ENCODE assay signal across 11 cellular contexts in the genomic region with DNA sequence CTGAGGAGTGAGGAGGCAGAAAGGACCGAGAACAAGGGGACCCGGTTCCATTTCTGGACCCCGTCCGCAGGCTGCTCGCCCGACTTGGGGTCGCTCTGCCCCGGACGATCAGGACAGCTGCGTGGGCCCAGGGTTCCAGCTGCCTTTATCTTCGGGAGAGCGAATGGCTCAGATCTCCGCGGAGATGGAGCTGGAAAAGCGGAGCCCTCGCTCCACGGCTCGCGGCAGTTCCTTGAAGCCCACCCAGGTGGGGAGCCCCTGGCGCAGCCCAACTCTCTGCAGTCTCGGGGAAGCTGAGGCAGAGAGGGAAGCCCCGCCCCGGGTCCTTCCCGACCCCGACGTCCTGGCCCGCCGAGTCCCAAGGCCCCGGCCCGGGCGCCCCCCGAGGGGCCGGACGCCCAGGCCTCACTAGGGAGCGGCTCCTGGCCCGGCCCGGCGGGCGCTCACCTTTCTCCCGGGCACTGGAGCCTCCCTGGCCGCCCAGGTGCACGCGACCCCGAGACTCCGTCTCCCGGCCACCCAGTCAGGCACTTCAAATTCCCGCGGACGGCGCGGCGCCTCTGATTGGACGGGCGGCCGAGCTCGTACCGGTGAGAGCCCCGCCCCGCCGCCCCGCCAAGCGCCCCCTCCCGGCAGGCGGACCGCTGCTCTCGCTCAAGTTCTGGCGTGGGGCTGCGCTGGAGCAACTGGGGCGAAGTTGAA.
A peak's percentile ranks its signal among the peaks of the same experiment; 100 is the strongest.
DNase-seq lines count a peak whose midpoint lies in the region; ATAC-seq and TF ChIP-seq lines count a peak whose summit lies in the region.
"Had no signal": no experiment of that assay in that cellular context is flagged by ENCODE, and none has a peak within 500 bp of the region (broad histone marks: within the 10 kb centered on the region; RNA-seq: fewer than 3 reads in every experiment).

No MANE protein-coding gene starts in this region.

- H3K4ac ChIP-seq in mesenchymal stem cell (ENCODE audit: low read depth in 1 of 2, low read length in 2 of 2), result no peak overlapping the region

- no peak overlapping the region for H2BK5ac ChIP-seq in mesenchymal stem cell (ENCODE audit: low read depth, low read length, poor library complexity, severe bottlenecking)

- H3K9ac ChIP-seq in HUES6 (ENCODE audit: low read length) (no peak overlapping the region), mesenchymal stem cell (ENCODE audit: low read length) (no peak overlapping the region)

- H3K4me2 ChIP-seq in mesenchymal stem cell (ENCODE audit: low read length, poor library complexity, severe bottlenecking), result peak overlapping the region; percentile 93

- POLR2A ChIA-PET in CD4-positive, alpha-beta memory T cell (lab: Charles Lee; ENCODE audit: partially characterized antibody), result no interaction called here

- H3K9me3 ChIP-seq in CD4-positive, alpha-beta memory T cell (ENCODE audit: control insufficient read depth in 1 of 2, low read length in 2 of 2), result no peaks in the 10 kb centered on the region
- H3K9me3 ChIP-seq in HUES6 (ENCODE audit: control insufficient read depth, insufficient read depth, low read depth, low read length), result no peaks in the 10 kb centered on the region
- H3K9me3 ChIP-seq in body of pancreas, result no peaks in the 10 kb centered on the region
- H3K9me3 ChIP-seq in mesenchymal stem cell (ENCODE audit: control insufficient read depth, low read length), result no peaks in the 10 kb centered on the region

- intact Hi-C loops in CD4-positive, alpha-beta memory T cell (cut with micrococcal nuclease), result no loop called here
- intact Hi-C loops in body of pancreas (cut with DNase I), result no loop called here

- peaks cover 0 to 6% (median 3%) of the 10 kb centered on the region in 4 donors for H3K4me1 Mint-ChIP-seq in CD4-positive, alpha-beta memory T cell
- peaks cover 1% of the 10 kb centered on the region for H3K4me1 Mint-ChIP-seq in progenitor cell of endocrine pancreas (ENCODE audit: low read depth)

- CTCF ChIA-PET in CD4-positive, alpha-beta memory T cell (lab: Charles Lee; ENCODE audit: partially characterized antibody), result no interaction called here

- ATAC-seq in body of pancreas, result peak; percentile 58
- ATAC-seq in GM21619 (IDR thresholded peaks at IDR 0.05; ENCODE audit: unreplicated experiment), result no peak
- ATAC-seq in GM18511 (IDR thresholded peaks at IDR 0.05; ENCODE audit: unreplicated experiment), result no peak

- H4K91ac ChIP-seq in mesenchymal stem cell (ENCODE audit: low read length), result no peak overlapping the region

- no peak overlapping the region for H3K27ac Mint-ChIP-seq in CD4-positive, alpha-beta memory T cell
- no peak overlapping the region for H3K27ac Mint-ChIP-seq in progenitor cell of endocrine pancreas

- H3K36me3 Mint-ChIP-seq in CD4-positive, alpha-beta memory T cell, result no peaks in the 10 kb centered on the region
- no peaks in the 10 kb centered on the region for H3K36me3 Mint-ChIP-seq in progenitor cell of endocrine pancreas (ENCODE audit: insufficient read depth)

- H3K9me3 Mint-ChIP-seq in CD4-positive, alpha-beta memory T cell, result peaks cover 0 to 13% (median 1%) of the 10 kb centered on the region in 8 donors
- H3K9me3 Mint-ChIP-seq in progenitor cell of endocrine pancreas (ENCODE audit: low read depth), result no peaks in the 10 kb centered on the region

- no peaks in the 10 kb centered on the region for H3K4me1 ChIP-seq in CD4-positive, alpha-beta memory T cell (ENCODE audit: insufficient read depth, low read length)
- H3K4me1 ChIP-seq in HUES6 (ENCODE audit: control insufficient read depth, insufficient read depth, low read length), result no peaks in the 10 kb centered on the region
- peaks cover 10% of the 10 kb centered on the region for H3K4me1 ChIP-seq in body of pancreas
- H3K4me1 ChIP-seq in mesenchymal stem cell (ENCODE audit: control insufficient read depth, insufficient read depth, low read depth, low read length), result peaks cover 8% of the 10 kb centered on the region

- DNase-seq in CD4-positive, alpha-beta memory T cell, result peak in 4 of 5 donors; percentile 11 to 45 (median 36)
- DNase-seq in body of pancreas (peak in 3 of 4 donors; percentile 32 to 52 (median 42)), mesenchymal stem cell (peak; percentile 26), D341Med (ENCODE audit: low spot score) (no peak), progenitor cell of endocrine pancreas (ENCODE audit: low spot score, unreplicated experiment) (no peak)
- DNase-seq: stimulated activated CD4-positive, alpha-beta T cell treated with anti-CD3 and anti-CD28 coated beads, Interleukin-15, amount 100 ng/mL, for 24 hours had no signal

- peak overlapping the region in 7 of 8 donors; percentile 44 to 78 (median 64) for H3K4me3 Mint-ChIP-seq in CD4-positive, alpha-beta memory T cell
- H3K4me3 Mint-ChIP-seq in progenitor cell of endocrine pancreas (ENCODE audit: low read depth), result no peak overlapping the region

- H2AFZ ChIP-seq in mesenchymal stem cell (ENCODE audit: low read depth, low read length), result peak overlapping the region; percentile 76

- no peak overlapping the region for H3K23ac ChIP-seq in mesenchymal stem cell (ENCODE audit: low read length in 2 of 2)

- H3K27me3 Mint-ChIP-seq in CD4-positive, alpha-beta memory T cell, result peaks cover 22 to 27% of the 10 kb centered on the region in 2 donors
- H3K27me3 Mint-ChIP-seq in progenitor cell of endocrine pancreas, result peaks cover 41% of the 10 kb centered on the region

- no peak overlapping the region for H2BK120ac ChIP-seq in mesenchymal stem cell (ENCODE audit: low read depth, low read length)

- H3K27me3 ChIP-seq in CD4-positive, alpha-beta memory T cell (ENCODE audit: insufficient read depth, low read length), result no peaks in the 10 kb centered on the region
- H3K27me3 ChIP-seq in HUES6 (ENCODE audit: control insufficient read depth, insufficient read depth, low read length) (no peaks in the 10 kb centered on the region), body of pancreas (peaks cover 0 to 8% of the 10 kb centered on the region in 2 donors), mesenchymal stem cell (ENCODE audit: control insufficient read depth in 1 of 2, insufficient read depth in 1 of 2, low read length in 2 of 2) (peaks cover 17 to 46% of the 10 kb centered on the region in 2 experiments)

- peak overlapping the region in 1 of 2 experiments; percentile 57 for H3K14ac ChIP-seq in mesenchymal stem cell (ENCODE audit: low read length in 2 of 2)

- TF ChIP-seq CTCF in body of pancreas (IDR thresholded peaks at IDR 0.05) (peak in 5 of 7 experiments; percentile 9 to 26 (median 20)), progenitor cell of endocrine pancreas (IDR thresholded peaks at IDR 0.05; ENCODE audit: unreplicated experiment) (no peak)

- no peak overlapping the region for H3K4me3 ChIP-seq in CD4-positive, alpha-beta memory T cell (ENCODE audit: low read length in 2 of 2)
- H3K4me3 ChIP-seq in HUES6 (ENCODE audit: low read depth, low read length) (peak overlapping the region; percentile 35; the same call in 1 of the 2 replicates), body of pancreas (no peak overlapping the region), mesenchymal stem cell (ENCODE audit: insufficient read depth in 1 of 2, low read depth in 1 of 2, low read length in 2 of 2) (peak overlapping the region; percentile 59 to 61)

- H3K79me1 ChIP-seq in mesenchymal stem cell (replicated peaks; ENCODE audit: low read length, poor library complexity, severe bottlenecking), result peaks cover 5% of the 10 kb centered on the region

- no peak overlapping the region for H4K8ac ChIP-seq in mesenchymal stem cell (ENCODE audit: low read length)

- H3K27ac ChIP-seq in CD4-positive, alpha-beta memory T cell (ENCODE audit: low read depth, low read length), result no peak overlapping the region
- H3K27ac ChIP-seq in HUES6 (ENCODE audit: low read depth, low read length), result no peak overlapping the region
- H3K27ac ChIP-seq in body of pancreas, result no peak overlapping the region
- no peak overlapping the region for H3K27ac ChIP-seq in mesenchymal stem cell (ENCODE audit: low read length, poor library complexity, severe bottlenecking)
- H3K27ac ChIP-seq: epithelial cell of prostate, VCaP had no signal

- no peak overlapping the region for H2BK15ac ChIP-seq in mesenchymal stem cell (ENCODE audit: low read depth, poor library complexity, severe bottlenecking)

- H3K18ac ChIP-seq in mesenchymal stem cell (ENCODE audit: low read depth in 1 of 2, low read length in 2 of 2), result no peak overlapping the region

- no peaks in the 10 kb centered on the region for H3K36me3 ChIP-seq in CD4-positive, alpha-beta memory T cell (ENCODE audit: insufficient read depth, low read length)
- H3K36me3 ChIP-seq in HUES6 (ENCODE audit: control insufficient read depth, insufficient read depth, low read length), result no peaks in the 10 kb centered on the region
- no peaks in the 10 kb centered on the region for H3K36me3 ChIP-seq in body of pancreas (replicated peaks in 1 of 2; ENCODE audit: insufficient read depth in 1 of 2, low read depth in 2 of 2)
- no peaks in the 10 kb centered on the region for H3K36me3 ChIP-seq in mesenchymal stem cell (ENCODE audit: control insufficient read depth in 1 of 2, insufficient read depth in 2 of 2, low read depth in 1 of 2, low read length in 2 of 2)

- WGBS in body of pancreas, 2 donors, result 11 to 34% methylated on average over 39 to 41 of the region's 69 CpGs
- WGBS in mesenchymal stem cell, result under 1% methylated on average over 68 of the region's 69 CpGs

- H2AK5ac ChIP-seq in mesenchymal stem cell (ENCODE audit: low read length, severe bottlenecking), result no peak overlapping the region

- no peak for TF ChIP-seq POLR2A in body of pancreas (IDR thresholded peaks at IDR 0.05)

- no peak overlapping the region for H2BK12ac ChIP-seq in mesenchymal stem cell (ENCODE audit: low read length in 2 of 2)

Comparison
In these comparisons a context has a peak if more than half of its experiments do, and no peak if none do; other contexts are left out.
1. DNase-seq: peak in CD4-positive, alpha-beta memory T cell (4 of 5), body of pancreas (3 of 4) and mesenchymal stem cell (single experiment); none in D341Med (single experiment) and progenitor cell of endocrine pancreas (single experiment).
2. H3K4me3 ChIP-seq: peak in HUES6 (single experiment) and mesenchymal stem cell (2 of 2); none in CD4-positive, alpha-beta memory T cell (0 of 2) and body of pancreas (0 of 2).